Comparison of ENCODE assay signal across 24 cellular contexts in genomic region chr2:44580875-44581515, GRCh38.
"Had no signal": no experiment of that assay in that cellular context is flagged by ENCODE, and none has a peak within 500 bp of the region (broad histone marks: within the 10 kb centered on the region; RNA-seq: fewer than 3 reads in every experiment).

No MANE protein-coding gene starts in this region.

- DNase-seq: activated CD4-positive, alpha-beta T cell treated with anti-CD3 and anti-CD28 coated beads for 1 hour; activated CD4-positive, alpha-beta T cell treated with anti-CD3 and anti-CD28 coated beads, Interleukin-2, amount 10 ng/mL, durations not matched to agents 24 days and 14 days; activated CD4-positive, alpha-beta T cell treated with anti-CD3 and anti-CD28 coated beads, Interleukin-2, amount 50 U/mL, for 48 hours; activated gamma-delta T cell treated with Interleukin-2 at 50 U/mL for 16 hours; activated naive CD4-positive, alpha-beta T cell treated with anti-CD3 and anti-CD28 coated beads, Interleukin-2, amount 10 ng/mL, durations not matched to agents 7 days and 5 days; activated T-cell treated with anti-CD3 and anti-CD28 coated beads for 4 hours; activated T-cell treated with anti-CD3 and anti-CD28 coated beads, Interleukin-2, amount 50 U/mL, for 48 hours; amygdala; KG1; NCI-H1092; NCI-H2107; NCI-H2171 treated with DMSO at 0.1 percent for 48 hours; NCI-H510A treated with DMSO at 0.1 percent for 48 hours; NK-92 treated with Interleukin-12 subunit alpha and Interleukin-12 subunit beta, amount 100 ng/mL, for 24 hours; Peyer's patch; Right ventricle myocardium superior; SJCRH30; SW 1271 had no signal

- H3K4me3 Mint-ChIP-seq: activated CD4-positive, alpha-beta T cell treated with anti-CD3 and anti-CD28 coated beads, Interleukin-2, amount 10 ng/mL, durations not matched to agents 24 days and 14 days; activated naive CD4-positive, alpha-beta T cell treated with anti-CD3 and anti-CD28 coated beads, Interleukin-2, amount 10 ng/mL, durations not matched to agents 7 days and 5 days; activated T-helper 17 cell treated with anti-CD3 and anti-CD28 coated beads, Interleukin-2, amount 50 U/mL, for 72 hours; brain; T-helper 1 cell treated with Interleukin-12 subunit alpha and Interleukin-12 subunit beta and Interleukin-4 antibody, amounts not matched to agents 30 μg/mL and 1 μg/mL, for 36 hours; WTC11 had no signal

- H3K9me3 Mint-ChIP-seq: activated CD4-positive, alpha-beta T cell treated with anti-CD3 and anti-CD28 coated beads, Interleukin-2, amount 10 ng/mL, durations not matched to agents 24 days and 14 days; activated naive CD4-positive, alpha-beta T cell treated with anti-CD3 and anti-CD28 coated beads, Interleukin-2, amount 10 ng/mL, durations not matched to agents 7 days and 5 days; activated T-helper 17 cell treated with anti-CD3 and anti-CD28 coated beads, Interleukin-2, amount 50 U/mL, for 72 hours; T-helper 1 cell treated with Interleukin-12 subunit alpha and Interleukin-12 subunit beta and Interleukin-4 antibody, amounts not matched to agents 30 μg/mL and 1 μg/mL, for 36 hours had no signal

- H3K27me3 Mint-ChIP-seq: activated CD4-positive, alpha-beta T cell treated with anti-CD3 and anti-CD28 coated beads, Interleukin-2, amount 10 ng/mL, durations not matched to agents 24 days and 14 days; activated naive CD4-positive, alpha-beta T cell treated with anti-CD3 and anti-CD28 coated beads, Interleukin-2, amount 10 ng/mL, durations not matched to agents 7 days and 5 days; activated T-helper 17 cell treated with anti-CD3 and anti-CD28 coated beads, Interleukin-2, amount 50 U/mL, for 72 hours; brain had no signal

- ATAC-seq: activated T-helper 17 cell treated with anti-CD3 and anti-CD28 coated beads, Interleukin-2, amount 50 U/mL, for 72 hours; SK-N-SH treated with all-trans-retinoic acid at 6 μM for 48 hours; WTC11 had no signal

- H3K4me3 ChIP-seq: cardiac muscle cell, Peyer's patch, SJCRH30 had no signal

- H3K4me1 Mint-ChIP-seq: brain had no signal

- H3K36me3 Mint-ChIP-seq: activated naive CD4-positive, alpha-beta T cell treated with anti-CD3 and anti-CD28 coated beads, Interleukin-2, amount 10 ng/mL, durations not matched to agents 7 days and 5 days; brain had no signal

- H3K27ac Mint-ChIP-seq: activated CD4-positive, alpha-beta T cell treated with anti-CD3 and anti-CD28 coated beads, Interleukin-2, amount 10 ng/mL, durations not matched to agents 24 days and 14 days; activated naive CD4-positive, alpha-beta T cell treated with anti-CD3 and anti-CD28 coated beads, Interleukin-2, amount 10 ng/mL, durations not matched to agents 7 days and 5 days; activated T-helper 17 cell treated with anti-CD3 and anti-CD28 coated beads, Interleukin-2, amount 50 U/mL, for 72 hours; brain; T-helper 1 cell treated with Interleukin-12 subunit alpha and Interleukin-12 subunit beta and Interleukin-4 antibody, amounts not matched to agents 30 μg/mL and 1 μg/mL, for 36 hours; WTC11 had no signal
